Comparison of ENCODE assay signal across 8 cellular contexts in the genomic region with DNA sequence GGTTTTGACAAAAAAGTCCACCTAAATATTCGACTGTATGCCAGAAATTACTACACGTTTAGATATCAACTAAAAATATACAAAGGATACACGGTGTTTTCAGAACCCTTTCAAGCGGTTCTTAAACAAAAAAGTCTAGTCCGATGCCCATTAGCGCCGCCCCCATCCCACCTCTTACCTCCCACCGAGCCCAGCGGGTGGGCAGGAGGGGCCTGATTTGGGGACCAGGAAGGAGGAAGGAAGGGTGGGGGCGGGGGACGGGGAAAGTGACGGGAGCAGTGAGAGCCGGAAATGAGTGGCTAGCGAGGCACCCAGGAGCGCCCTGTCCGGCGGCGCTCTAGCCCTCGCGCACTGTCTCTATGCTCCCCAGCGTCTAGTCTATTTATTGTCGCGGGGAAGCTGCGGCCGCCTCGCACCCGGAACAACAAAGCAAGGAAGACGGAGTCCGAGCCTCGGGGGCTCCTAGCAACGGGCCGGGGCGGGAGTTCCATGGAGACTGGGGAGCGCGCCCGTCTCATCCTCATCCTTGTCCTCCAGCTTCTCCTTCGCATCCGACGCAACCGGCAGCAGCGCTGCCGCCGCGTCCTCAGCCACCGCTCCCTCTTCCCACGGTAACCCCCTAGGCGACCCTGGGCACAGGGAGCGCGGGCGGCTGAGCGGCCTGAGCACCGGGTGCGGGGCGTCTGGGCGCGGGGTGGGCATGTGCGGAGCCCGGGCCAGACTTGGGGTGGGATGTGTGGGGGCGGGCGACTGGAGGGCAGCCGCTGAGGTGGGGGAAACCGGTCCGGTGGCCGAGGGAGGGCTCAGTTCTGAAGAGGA. TPM values are rescaled to one million over a fixed set of nuclear protein-coding genes. Genes with fewer than 3 reads are reported as not detected.
A peak's percentile ranks its signal among the peaks of the same experiment; 100 is the strongest.
DNase-seq lines count a peak whose midpoint lies in the region; ATAC-seq and TF ChIP-seq lines count a peak whose summit lies in the region.

A gene (plus strand): TSS at position 410 of the 819 bp plus-strand sequence. CDS start 26,902 bp downstream, outside the sequence.

- H3K27me3 ChIP-seq in left lung = peaks cover 0 to 3% of the 10 kb centered on the region in 2 donors

- DNase-seq in CD14-positive monocyte (ENCODE audit: low spot score) (peak; percentile 87), NCI-H69 (lab: John Stamatoyannopoulos, UW) (peak; percentile 99), left lung (peak; percentile 95 to 97)
- peak; percentile 80 to 90 for DNase-seq in activated CD4-positive, alpha-beta T cell treated with anti-CD3 and anti-CD28 coated beads, Interleukin-2, amount 50 U/mL, for 24 hours (ENCODE audit: low read depth in 1 of 2, low spot score in 1 of 2)
- peak; percentile 92 for DNase-seq in stimulated activated CD4-positive, alpha-beta T cell treated with anti-CD3 and anti-CD28 coated beads, Interleukin-2, amount 100 ng/mL, for 4 hours (ENCODE audit: low read depth)

- peaks cover 0 to 2% (median 0%) of the 10 kb centered on the region in 7 donors for H3K9me3 Mint-ChIP-seq in CD14-positive monocyte
- no peaks in the 10 kb centered on the region for H3K9me3 Mint-ChIP-seq in dendritic cell treated with granulocyte-macrophage colony-stimulating factor and Interleukin-4, amounts not matched to agents 40 ng/mL and 50 ng/mL, for 4 days

- peak; percentile 84 for ATAC-seq in GM19372 (IDR thresholded peaks at IDR 0.05; ENCODE audit: low read depth, unreplicated experiment)
- ATAC-seq in HG03521 (IDR thresholded peaks at IDR 0.05; ENCODE audit: unreplicated experiment) = peak; percentile 90
- peak; percentile 98 for ATAC-seq in left lung

- peaks cover 13 to 30% of the 10 kb centered on the region in 2 donors for H3K4me1 ChIP-seq in left lung

- peaks cover 0 to 4% of the 10 kb centered on the region in 2 donors for H3K36me3 Mint-ChIP-seq in CD14-positive monocyte
- peaks cover 18% of the 10 kb centered on the region for H3K36me3 Mint-ChIP-seq in dendritic cell treated with granulocyte-macrophage colony-stimulating factor and Interleukin-4, amounts not matched to agents 40 ng/mL and 50 ng/mL, for 4 days (ENCODE audit: low read depth)

- TF ChIP-seq CTCF in CD14-positive monocyte (IDR thresholded peaks at IDR 0.05) (no peak), left lung (IDR thresholded peaks at IDR 0.05) (no peak)

- peak within 1 kb of the TSS; percentile 67 to 89 for H3K4me3 ChIP-seq in left lung

- intact Hi-C loops in CD14-positive monocyte (cut with micrococcal nuclease) (no loop called here), left lung (cut with DNase I) (no loop called here)
- intact Hi-C loops in dendritic cell treated with granulocyte-macrophage colony-stimulating factor and Interleukin-4, amounts not matched to agents 40 ng/mL and 50 ng/mL, for 4 days (cut with micrococcal nuclease) = no loop called here

- H3K27ac Mint-ChIP-seq in CD14-positive monocyte = peak within 1 kb of the TSS; percentile 79 to 95 (median 91)
- H3K27ac Mint-ChIP-seq in dendritic cell treated with granulocyte-macrophage colony-stimulating factor and Interleukin-4, amounts not matched to agents 40 ng/mL and 50 ng/mL, for 4 days = peak within 1 kb of the TSS; percentile 86

- H3K27ac ChIP-seq in left lung = peak within 1 kb of the TSS; percentile 85 to 91

- peak within 1 kb of the TSS; percentile 98 to 99 for H3K4me3 Mint-ChIP-seq in CD14-positive monocyte
- H3K4me3 Mint-ChIP-seq in dendritic cell treated with granulocyte-macrophage colony-stimulating factor and Interleukin-4, amounts not matched to agents 40 ng/mL and 50 ng/mL, for 4 days = peak within 1 kb of the TSS; percentile 94

- no peaks in the 10 kb centered on the region for H3K9me3 ChIP-seq in left lung

- H3K27me3 Mint-ChIP-seq in CD14-positive monocyte (ENCODE audit: low read depth in 3 of 3) = peaks cover 4 to 7% (median 6%) of the 10 kb centered on the region in 3 donors
- peaks cover 9% of the 10 kb centered on the region for H3K27me3 Mint-ChIP-seq in dendritic cell treated with granulocyte-macrophage colony-stimulating factor and Interleukin-4, amounts not matched to agents 40 ng/mL and 50 ng/mL, for 4 days

- H3K36me3 ChIP-seq in left lung = no peaks in the 10 kb centered on the region

- peaks cover 38% of the 10 kb centered on the region for H3K4me1 Mint-ChIP-seq in CD14-positive monocyte
- peaks cover 42% of the 10 kb centered on the region for H3K4me1 Mint-ChIP-seq in dendritic cell treated with granulocyte-macrophage colony-stimulating factor and Interleukin-4, amounts not matched to agents 40 ng/mL and 50 ng/mL, for 4 days (ENCODE audit: low read depth)

RNA-seq across cellular contexts. Expression of the gene that starts here (rescaled TPM):
- 10 to 100 TPM; 35.5 to 35.6 TPM for polyA plus RNA-seq in CD14-positive monocyte
- 10 to 100 TPM; 20.4 to 22.6 TPM for total RNA-seq in left lung

Comparison
In these comparisons a context has a peak if more than half of its experiments do, and no peak if none do; other contexts are left out.
1. Peak in every context shown above with its lines: DNase-seq, ATAC-seq, H3K4me3 ChIP-seq and H3K27ac ChIP-seq.